In the genomic region with DNA sequence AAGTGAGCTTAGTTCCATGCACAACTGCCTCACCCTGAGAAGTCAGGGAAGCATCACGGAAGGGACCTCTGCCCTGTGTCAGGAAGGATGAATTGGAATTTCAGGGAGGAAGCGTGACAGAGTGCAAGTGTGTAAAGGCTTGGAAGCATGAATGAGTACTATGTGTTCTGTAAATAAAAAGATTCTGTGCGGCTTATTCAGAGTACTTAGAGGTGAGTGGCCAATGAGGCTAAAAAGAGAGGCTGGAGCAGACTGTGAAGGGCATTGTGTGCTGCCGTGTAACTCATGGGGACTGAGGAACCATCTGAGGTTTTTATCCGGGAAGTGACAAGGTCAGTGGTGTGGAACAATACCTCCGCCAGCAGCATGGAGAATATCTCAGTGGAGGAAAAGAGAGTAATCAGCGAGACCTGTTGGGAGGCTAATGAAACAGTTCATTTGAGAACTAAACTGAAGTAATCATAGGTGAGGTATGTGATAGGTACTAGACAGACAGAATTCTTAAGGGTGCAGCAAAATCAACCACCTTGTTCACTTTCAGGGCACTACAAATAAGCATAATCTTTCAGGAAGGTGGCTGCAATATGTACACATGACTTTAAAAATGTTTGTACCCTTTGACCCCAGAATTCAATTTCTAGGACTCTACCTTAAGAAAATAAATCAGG, we compare ENCODE assay signal across 22 cellular contexts.
A peak's percentile ranks its signal among the peaks of the same experiment; 100 is the strongest.
DNase-seq lines count a peak whose midpoint lies in the region; ATAC-seq, FAIRE-seq and TF ChIP-seq lines count a peak whose summit lies in the region.
"Had no signal": no experiment of that assay in that cellular context is flagged by ENCODE, and none has a peak within 500 bp of the region (broad histone marks: within the 10 kb centered on the region; RNA-seq: fewer than 3 reads in every experiment).

No MANE protein-coding gene starts in this region.

- no peaks in the 10 kb centered on the region for H3K36me3 Mint-ChIP-seq in astrocyte (ENCODE audit: low read depth, unreplicated experiment)
- H3K36me3 Mint-ChIP-seq in activated CD4-positive, alpha-beta memory T cell treated with anti-CD3 and anti-CD28 coated beads, Interleukin-2, amount 10 ng/mL, durations not matched to agents 7 days and 5 days (ENCODE audit: low read depth), result no peaks in the 10 kb centered on the region
- H3K36me3 Mint-ChIP-seq: CD4-positive, alpha-beta memory T cell; neural progenitor cell had no signal

- H3K27ac Mint-ChIP-seq in astrocyte (ENCODE audit: unreplicated experiment), result no peak overlapping the region
- no peak overlapping the region for H3K27ac Mint-ChIP-seq in activated CD4-positive, alpha-beta memory T cell treated with anti-CD3 and anti-CD28 coated beads, Interleukin-2, amount 10 ng/mL, durations not matched to agents 7 days and 5 days
- H3K27ac Mint-ChIP-seq: CD4-positive, alpha-beta memory T cell had no signal

- WGBS in liver, result 66% methylated on average over 7 of the region's 7 CpGs

- ATAC-seq in upper lobe of right lung, result peak; percentile 90
- ATAC-seq: activated T-cell treated with anti-CD3 and anti-CD28 coated beads, Interleukin-2, amount 50 U/mL, for 4 hours; left colon; Right ventricle myocardium inferior had no signal

- POLR2A ChIA-PET in activated CD4-positive, alpha-beta memory T cell treated with anti-CD3 and anti-CD28 coated beads, Interleukin-2, amount 10 ng/mL, durations not matched to agents 7 days and 5 days (lab: Charles Lee), result no interaction called here

- no peak for TF ChIP-seq RAD21 in liver (IDR thresholded peaks at IDR 0.05)

- H3K27ac ChIP-seq in astrocyte (ENCODE audit: low read depth, low read length) (no peak overlapping the region), liver (ENCODE audit: low read depth in 1 of 2, low read length in 2 of 2) (no peak overlapping the region), upper lobe of right lung (peak overlapping the region; percentile 38)
- H3K27ac ChIP-seq: coronary artery, neural progenitor cell had no signal

- no peak for FAIRE-seq in astrocyte (lab: Jason Lieb, UNC)
- FAIRE-seq: bronchial epithelial cell, TTC549 had no signal

- peaks cover 6% of the 10 kb centered on the region for H3K4me1 ChIP-seq in astrocyte (ENCODE audit: insufficient read depth, low read length)
- H3K4me1 ChIP-seq in liver (ENCODE audit: control insufficient read depth in 4 of 4, insufficient read depth in 4 of 4, low read length in 3 of 4), result no peaks in the 10 kb centered on the region
- no peaks in the 10 kb centered on the region for H3K4me1 ChIP-seq in upper lobe of right lung

- in situ Hi-C loops in GM13976 (cut with MboI; ENCODE audit: low sequenced_read_pairs, unreplicated experiment), result no loop called here

- H3K4me3 ChIP-seq in astrocyte (ENCODE audit: insufficient read depth, low read depth, low read length), result no peak overlapping the region
- no peak overlapping the region for H3K4me3 ChIP-seq in liver (ENCODE audit: low read depth in 1 of 3, low read length in 3 of 3)
- no peak overlapping the region for H3K4me3 ChIP-seq in upper lobe of right lung
- H3K4me3 ChIP-seq: coronary artery, neural progenitor cell had no signal

- H3K27me3 ChIP-seq in astrocyte (ENCODE audit: insufficient read depth, low read length), result no peaks in the 10 kb centered on the region
- H3K27me3 ChIP-seq in liver (ENCODE audit: control insufficient read depth in 4 of 4, insufficient read depth in 4 of 4, low read length in 3 of 4), result peaks cover 0 to 5% (median 2%) of the 10 kb centered on the region in 4 donors
- no peaks in the 10 kb centered on the region for H3K27me3 ChIP-seq in upper lobe of right lung
- H3K27me3 ChIP-seq: neural progenitor cell had no signal

- no peaks in the 10 kb centered on the region for H3K27me3 Mint-ChIP-seq in astrocyte (ENCODE audit: low read depth, unreplicated experiment)
- H3K27me3 Mint-ChIP-seq in activated CD4-positive, alpha-beta memory T cell treated with anti-CD3 and anti-CD28 coated beads, Interleukin-2, amount 10 ng/mL, durations not matched to agents 7 days and 5 days, result peaks cover 31% of the 10 kb centered on the region

- CTCF ChIA-PET in activated CD4-positive, alpha-beta memory T cell treated with anti-CD3 and anti-CD28 coated beads, Interleukin-2, amount 10 ng/mL, durations not matched to agents 7 days and 5 days (lab: Charles Lee), result no interaction called here

- H4K20me1 ChIP-seq in astrocyte (ENCODE audit: insufficient read depth, low read length), result no peaks in the 10 kb centered on the region

- no peak overlapping the region for H3K4me2 ChIP-seq in astrocyte (ENCODE audit: low read length)
- H3K4me2 ChIP-seq: neural progenitor cell had no signal

- no peak overlapping the region for H3K9ac ChIP-seq in astrocyte (ENCODE audit: low read length)
- no peak overlapping the region for H3K9ac ChIP-seq in liver (ENCODE audit: low read depth in 1 of 2, low read length in 2 of 2)
- H3K9ac ChIP-seq: neural progenitor cell had no signal

- no peak for TF ChIP-seq CTCF in astrocyte (IDR thresholded peaks at IDR 0.05; ENCODE audit: insufficient read depth, low read depth, low read length)
- no peak for TF ChIP-seq CTCF in liver (IDR thresholded peaks at IDR 0.05; ENCODE audit: low read depth, low read length, missing input control)
- TF ChIP-seq CTCF in upper lobe of right lung (IDR thresholded peaks at IDR 0.05), result no peak
- TF ChIP-seq CTCF in GM13976 (IDR thresholded peaks at IDR 0.05; ENCODE audit: borderline replicate concordance, control extremely low read depth, extremely low read depth, insufficient read depth, missing control alignments), result no peak

- intact Hi-C loops in upper lobe of right lung (cut with DNase I), result no loop called here

- DNase-seq in NCI-H146 (lab: John Stamatoyannopoulos, UW) (peak; percentile 45), astrocyte (ENCODE audit: low read depth) (no peak), upper lobe of right lung (no peak), NCI-H187 treated with DMSO at 0.1 percent for 48 hours (lab: John Stamatoyannopoulos, UW) (no peak), GM13976 (ENCODE audit: low spot score) (no peak)
- no peak for DNase-seq in activated CD4-positive, alpha-beta memory T cell treated with anti-CD3 and anti-CD28 coated beads, Interleukin-2, amount 10 ng/mL, durations not matched to agents 7 days and 5 days
- DNase-seq: activated CD4-positive, alpha-beta T cell treated with anti-CD3 and anti-CD28 coated beads for 1 hour; activated naive CD4-positive, alpha-beta T cell treated with Interleukin-2 at 50 U/mL for 16 hours; activated T-cell treated with anti-CD3 and anti-CD28 coated beads, Interleukin-2, amount 50 U/mL, for 4 hours; CD4-positive, alpha-beta memory T cell; GF-D8; glutamatergic neuron; KG1; left colon; NCI-H446 treated with DMSO at 0.1 percent for 48 hours; posterior cingulate gyrus had no signal

- H3K4me1 Mint-ChIP-seq in astrocyte (ENCODE audit: low read depth, unreplicated experiment), result peaks cover 19% of the 10 kb centered on the region
- no peaks in the 10 kb centered on the region for H3K4me1 Mint-ChIP-seq in activated CD4-positive, alpha-beta memory T cell treated with anti-CD3 and anti-CD28 coated beads, Interleukin-2, amount 10 ng/mL, durations not matched to agents 7 days and 5 days
- H3K4me1 Mint-ChIP-seq: CD4-positive, alpha-beta memory T cell had no signal

- H3K9me3 ChIP-seq in astrocyte (ENCODE audit: insufficient read depth, low read depth, low read length) (no peaks in the 10 kb centered on the region), liver (ENCODE audit: control insufficient read depth in 4 of 4, low read length in 3 of 4) (no peaks in the 10 kb centered on the region), upper lobe of right lung (no peaks in the 10 kb centered on the region)

- H3K36me3 ChIP-seq in astrocyte (ENCODE audit: insufficient read depth, low read length) (no peaks in the 10 kb centered on the region), liver (ENCODE audit: control insufficient read depth in 4 of 4, insufficient read depth in 3 of 4, low read depth in 1 of 4, low read length in 3 of 4) (no peaks in the 10 kb centered on the region), upper lobe of right lung (no peaks in the 10 kb centered on the region)
- H3K36me3 ChIP-seq: neural progenitor cell had no signal

- H3K79me2 ChIP-seq in astrocyte (ENCODE audit: insufficient read depth, low read length), result no peaks in the 10 kb centered on the region

- peak overlapping the region; percentile 15 for H2AFZ ChIP-seq in astrocyte (ENCODE audit: low read depth, low read length)
- H2AFZ ChIP-seq: neural progenitor cell had no signal

- H3K4me3 Mint-ChIP-seq in astrocyte (ENCODE audit: unreplicated experiment), result no peak overlapping the region
- H3K4me3 Mint-ChIP-seq in activated CD4-positive, alpha-beta memory T cell treated with anti-CD3 and anti-CD28 coated beads, Interleukin-2, amount 10 ng/mL, durations not matched to agents 7 days and 5 days, result no peak overlapping the region
- H3K4me3 Mint-ChIP-seq: activated T-cell treated with anti-CD3 and anti-CD28 coated beads, Interleukin-2, amount 50 U/mL, for 4 hours; neural progenitor cell had no signal

- no peaks in the 10 kb centered on the region for H3K9me3 Mint-ChIP-seq in astrocyte (ENCODE audit: unreplicated experiment)
- H3K9me3 Mint-ChIP-seq in activated CD4-positive, alpha-beta memory T cell treated with anti-CD3 and anti-CD28 coated beads, Interleukin-2, amount 10 ng/mL, durations not matched to agents 7 days and 5 days, result no peaks in the 10 kb centered on the region
- H3K9me3 Mint-ChIP-seq: activated T-cell treated with anti-CD3 and anti-CD28 coated beads, Interleukin-2, amount 50 U/mL, for 4 hours; neural progenitor cell had no signal

TF ChIP-seq in liver, 16 proteins besides CTCF, POLR2A, EP300 and RAD21:
- TF ChIP-seq YY1 (IDR thresholded peaks at IDR 0.05), result no peak
- TF ChIP-seq NR2F2 (IDR thresholded peaks at IDR 0.05), result peak; percentile 48
TF ChIP-seq in liver: peak in this region for 1.
